ENCODE assay signal across 16 cellular contexts in genomic region chr14:60634153-60634552, GRCh38. TPM values are rescaled to one million over a fixed set of nuclear protein-coding genes. Genes with fewer than 3 reads are reported as not detected.
DNase-seq lines count a peak whose midpoint lies in the region; ATAC-seq and TF ChIP-seq lines count a peak whose summit lies in the region.
"Had no signal": no experiment of that assay in that cellular context is flagged by ENCODE, and none has a peak within 500 bp of the region (broad histone marks: within the 10 kb centered on the region; RNA-seq: fewer than 3 reads in every experiment).

No MANE protein-coding gene starts in this region.

- TF ChIP-seq EP300 in SK-N-SH (IDR thresholded peaks at IDR 0.05; ENCODE audit: borderline replicate concordance in 1 of 2, low read depth in 1 of 2, low read length in 1 of 2) = peak in 1 of 2 experiments; percentile 26; a peak in 1 of 4 replicates

- H3K9me3 ChIP-seq in SK-N-SH (no peaks in the 10 kb centered on the region), adipocyte (ENCODE audit: control insufficient read depth, low read length) (no peaks in the 10 kb centered on the region), osteoblast (ENCODE audit: low read depth, low read length) (no peaks in the 10 kb centered on the region), smooth muscle cell (replicated peaks; ENCODE audit: low read depth) (no peaks in the 10 kb centered on the region)

- peaks cover 15% of the 10 kb centered on the region for H3F3A ChIP-seq in SK-N-SH (replicated peaks; ENCODE audit: insufficient read depth)
- no peaks in the 10 kb centered on the region for H3F3A ChIP-seq in smooth muscle cell (ENCODE audit: low read depth)

- peaks cover 12 to 15% of the 10 kb centered on the region in 2 experiments for H3K36me3 ChIP-seq in SK-N-SH (replicated peaks in 1 of 2; ENCODE audit: control insufficient read depth in 1 of 2, insufficient read depth in 2 of 2, low read length in 1 of 2)
- H3K36me3 ChIP-seq in adipocyte (ENCODE audit: control insufficient read depth, insufficient read depth, low read length, severe bottlenecking) = no peaks in the 10 kb centered on the region
- H3K36me3 ChIP-seq in osteoblast (ENCODE audit: insufficient read depth, low read length) = no peaks in the 10 kb centered on the region
- H3K36me3 ChIP-seq in smooth muscle cell (ENCODE audit: low read depth) = no peaks in the 10 kb centered on the region

- no peak for TF ChIP-seq RAD21 in SK-N-SH (IDR thresholded peaks at IDR 0.05; ENCODE audit: low read length)

- CTCF ChIA-PET in SK-N-SH (lab: Yijun Ruan, JAX) = interaction anchor here (0.6 to 1.2 kb wide), 2 partner anchors 25 to 619 kb away, joined by 3 read pairs; no protein-coding TSS in a partner anchor

- H3K9ac ChIP-seq in SK-N-SH (peak overlapping the region; percentile 7; the same call in 1 of the 2 replicates), adipocyte (ENCODE audit: low read length) (no peak overlapping the region), smooth muscle cell (ENCODE audit: low read depth) (no peak overlapping the region)

- H3K27ac ChIP-seq in SK-N-SH (ENCODE audit: low read depth in 2 of 2, low read length in 1 of 2) (peak overlapping the region in 1 of 2 experiments; percentile 53; a peak in 3 of 4 replicates), osteoblast (ENCODE audit: low read depth, low read length) (no peak overlapping the region), foreskin keratinocyte (no peak overlapping the region), smooth muscle cell (ENCODE audit: low read depth) (no peak overlapping the region)
- H3K27ac ChIP-seq: HL-60 had no signal

- H3K4me2 ChIP-seq in SK-N-SH = peak overlapping the region; percentile 48
- H3K4me2 ChIP-seq in osteoblast (ENCODE audit: insufficient read depth, low read length) = peak overlapping the region; percentile 26
- H3K4me2 ChIP-seq in smooth muscle cell = no peak overlapping the region

- H3K27me3 ChIP-seq in SK-N-SH (ENCODE audit: insufficient read depth) (no peaks in the 10 kb centered on the region), adipocyte (replicated peaks; ENCODE audit: control insufficient read depth, insufficient read depth, low read length) (no peaks in the 10 kb centered on the region), osteoblast (ENCODE audit: insufficient read depth, low read length) (no peaks in the 10 kb centered on the region), foreskin keratinocyte (peaks cover 98% of the 10 kb centered on the region), smooth muscle cell (ENCODE audit: low read depth) (peaks cover 39% of the 10 kb centered on the region)

- H3K4me1 ChIP-seq in SK-N-SH (ENCODE audit: control insufficient read depth in 1 of 2, insufficient read depth in 2 of 2, low read depth in 1 of 2, low read length in 1 of 2) (peaks cover 13 to 24% of the 10 kb centered on the region in 2 experiments; a peak in 3 of 4 replicates), adipocyte (ENCODE audit: control insufficient read depth, insufficient read depth, low read length) (peaks cover 11% of the 10 kb centered on the region), osteoblast (ENCODE audit: insufficient read depth, low read length) (peaks cover 6% of the 10 kb centered on the region), foreskin keratinocyte (no peaks in the 10 kb centered on the region), smooth muscle cell (ENCODE audit: low read depth) (peaks cover 14% of the 10 kb centered on the region)

- H4K20me1 ChIP-seq in SK-N-SH (ENCODE audit: insufficient read depth) (no peaks in the 10 kb centered on the region), osteoblast (ENCODE audit: insufficient read depth, low read length) (no peaks in the 10 kb centered on the region), smooth muscle cell (ENCODE audit: low read depth) (no peaks in the 10 kb centered on the region)

- DNase-seq in SK-N-SH = no peak
- peak; percentile 55 for DNase-seq in adipocyte (ENCODE audit: low read depth)
- no peak for DNase-seq in osteoblast (ENCODE audit: insufficient read length, low spot score, missing footprints)
- DNase-seq in NCI-H187 (lab: John Stamatoyannopoulos, UW) = no peak
- DNase-seq in foreskin keratinocyte = no peak
- DNase-seq in smooth muscle cell (lab: John Stamatoyannopoulos, UW; ENCODE audit: unreplicated experiment) = no peak
- no peak for DNase-seq in GOT3 (lab: John Stamatoyannopoulos, UW)
- DNase-seq: 8988T; C1 segment of cervical spinal cord; Calu3; CD4-positive, alpha-beta T cell; DMS 273 treated with DMSO at 0.1 percent for 48 hours; HCEC 1CT; HFFc6 had no signal

- H2AFZ ChIP-seq in SK-N-SH (ENCODE audit: low read depth) = no peak overlapping the region
- no peak overlapping the region for H2AFZ ChIP-seq in osteoblast (ENCODE audit: low read length)
- no peak overlapping the region for H2AFZ ChIP-seq in smooth muscle cell (ENCODE audit: low read depth)

- 24% methylated on average over 4 of the region's 4 CpGs for WGBS in SK-N-SH (ENCODE audit: low lambda C conversion rate)
- WGBS in smooth muscle cell (ENCODE audit: low lambda C conversion rate) = 84% methylated on average over 4 of the region's 4 CpGs

- peaks cover 43% of the 10 kb centered on the region for H3K79me2 ChIP-seq in SK-N-SH (ENCODE audit: insufficient read depth)
- H3K79me2 ChIP-seq in osteoblast (ENCODE audit: insufficient read depth, low read length) = no peaks in the 10 kb centered on the region
- H3K79me2 ChIP-seq in smooth muscle cell (ENCODE audit: low read depth) = no peaks in the 10 kb centered on the region

- H3K9me2 ChIP-seq in SK-N-SH = no peaks in the 10 kb centered on the region

- ATAC-seq in SK-N-SH treated with all-trans-retinoic acid at 6 μM for 48 hours (no peak), foreskin keratinocyte (no peak)

- H3K4me3 ChIP-seq in SK-N-SH (ENCODE audit: low read depth in 2 of 2, low read length in 1 of 2) (no peak overlapping the region), adipocyte (ENCODE audit: low read length) (no peak overlapping the region), osteoblast (ENCODE audit: insufficient read depth, low read length) (no peak overlapping the region), smooth muscle cell (no peak overlapping the region)

- no peak for TF ChIP-seq CTCF in SK-N-SH (IDR thresholded peaks at IDR 0.05)
- TF ChIP-seq CTCF in osteoblast (IDR thresholded peaks at IDR 0.05; ENCODE audit: extremely low read depth, low read depth, low read length) = no peak
- no peak for TF ChIP-seq CTCF in foreskin keratinocyte (conservative IDR thresholded peaks at IDR 0.05)
- TF ChIP-seq CTCF in smooth muscle cell (IDR thresholded peaks at IDR 0.05; ENCODE audit: borderline replicate concordance, insufficient read depth, poor library complexity, severe bottlenecking) = no peak

- POLR2A ChIA-PET in SK-N-SH (lab: Yijun Ruan, JAX) = no interaction called here

TF ChIP-seq in SK-N-SH, 30 proteins besides CTCF, POLR2A, EP300 and RAD21:
- no peak for TF ChIP-seq MEF2A (IDR thresholded peaks at IDR 0.05; ENCODE audit: borderline replicate concordance, low read depth)
- peak; percentile 3; the same call in 1 of the 2 replicates for TF ChIP-seq JUND (IDR thresholded peaks at IDR 0.05)
- no peak for TF ChIP-seq RXRA (IDR thresholded peaks at IDR 0.05; ENCODE audit: borderline replicate concordance, low read depth)
- peak; percentile 37 for TF ChIP-seq TCF12 (IDR thresholded peaks at IDR 0.05)
- TF ChIP-seq PBX3 (IDR thresholded peaks at IDR 0.05) = peak; percentile 50

TF ChIP-seq in SK-N-SH treated with all-trans-retinoic acid at 6 μM for 48 hours, 23 proteins besides CTCF, POLR2A, EP300 and RAD21 (continues in another document):
- no peak for TF ChIP-seq CREB5 (CRISPR knock-in tag; IDR thresholded peaks at IDR 0.05; ENCODE audit: low read depth)
- TF ChIP-seq TCF4 (CRISPR knock-in tag; IDR thresholded peaks at IDR 0.05; ENCODE audit: borderline replicate concordance) = no peak
- no peak for TF ChIP-seq ISL1 (CRISPR knock-in tag; IDR thresholded peaks at IDR 0.05)
- no peak for TF ChIP-seq POU6F1 (CRISPR knock-in tag; IDR thresholded peaks at IDR 0.05; ENCODE audit: borderline replicate concordance, low read depth)

RNA-seq across cellular contexts. Expression of gene SIX1, which starts 15.1 kb away (rescaled TPM):
- polyA plus RNA-seq in SK-N-SH (2012; rRNA removed) (31.2 and 52.1 TPM in 2 replicates), foreskin keratinocyte (not detected in 2 replicates), smooth muscle cell (not detected in 2 replicates)
- polyA plus RNA-seq in SK-N-SH (2012; cell fraction: cytosol; rRNA removed) = 34.8 and 43.7 TPM in 2 replicates
- 42.7 and 45.1 TPM in 2 replicates for polyA plus RNA-seq in SK-N-SH (2012; cell fraction: nucleus; rRNA removed)
- total RNA-seq in osteoblast (18.1 and 21.5 TPM in 2 replicates), foreskin keratinocyte (not detected in 2 replicates), smooth muscle cell (0.54 TPM in 1 of 2 replicates, not detected in the other)
- total RNA-seq: CD4-positive, alpha-beta T cell had no signal

Comparison
In these comparisons a context has a peak if more than half of its experiments do, and no peak if none do; other contexts are left out.
1. RNA of gene SIX1, which starts 15.1 kb away (total RNA-seq): 18.1 to 21.5 TPM in osteoblast; not detected in foreskin keratinocyte and 0.54 TPM in smooth muscle cell; every median in the first group is over 10 times any median in the second.